ENCODE assay signal across 8 cellular contexts in the genomic region with DNA sequence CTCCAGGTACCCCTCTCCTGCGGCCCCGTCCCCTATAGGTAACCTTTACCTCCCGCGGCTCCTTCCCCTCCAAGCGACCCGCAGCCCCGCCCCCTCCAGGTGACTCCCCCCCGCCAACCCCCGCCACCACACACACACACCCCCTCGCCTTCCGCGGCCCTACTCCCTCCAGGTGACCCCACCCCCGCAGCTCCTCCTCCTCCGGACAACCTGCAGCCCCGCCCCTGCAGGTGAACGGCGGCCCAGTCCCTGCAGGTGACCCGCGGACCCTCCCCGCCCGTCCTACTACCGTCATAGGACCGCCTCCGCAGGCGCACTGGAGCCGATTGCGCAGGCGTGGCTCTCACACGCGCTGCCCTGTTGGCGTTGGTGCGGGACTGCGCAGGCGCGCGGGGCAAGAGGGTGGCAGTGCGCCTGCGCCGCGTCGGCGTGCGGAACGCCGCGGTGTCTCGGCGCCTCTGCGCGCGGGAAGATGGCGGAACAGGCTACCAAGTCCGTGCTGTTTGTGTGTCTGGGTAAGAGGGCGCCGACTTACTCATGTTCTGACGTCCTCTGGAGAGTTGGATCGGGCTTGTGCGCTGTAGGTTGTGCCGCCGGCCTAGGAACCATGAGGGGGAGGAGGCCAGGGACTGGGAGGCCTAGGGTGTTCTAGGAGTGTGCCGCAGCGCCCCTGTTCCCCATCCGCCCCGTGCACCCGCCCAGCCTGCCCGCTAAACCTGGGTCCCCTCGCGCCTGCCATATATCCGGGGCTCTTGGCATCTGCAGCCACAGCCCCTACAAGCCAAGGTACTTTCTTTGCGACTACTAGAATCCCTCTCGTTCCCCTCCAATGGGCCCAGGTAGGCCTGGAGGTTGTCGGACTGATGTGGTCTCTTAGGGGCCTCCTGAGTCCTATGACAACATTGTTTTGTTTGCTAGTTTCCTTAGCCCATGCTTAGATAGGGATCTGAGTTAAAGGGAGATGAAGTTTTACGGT. TPM values are rescaled to one million over a fixed set of nuclear protein-coding genes. Genes with fewer than 3 reads are reported as not detected.
DNase-seq lines count a peak whose midpoint lies in the region; ATAC-seq, FAIRE-seq and TF ChIP-seq lines count a peak whose summit lies in the region.

A gene (plus strand): TSS at position 455 of the 976 bp plus-strand sequence. CDS start 18 bp downstream, at position 473.

- peak within 1 kb of the TSS; percentile 94 for H3K4me2 ChIP-seq in parathyroid adenoma (ENCODE audit: low read length)

- peaks cover 51% of the 10 kb centered on the region for H3K4me1 Mint-ChIP-seq in activated naive CD8-positive, alpha-beta T cell treated with anti-CD3 and anti-CD28 coated beads, Interleukin-2, amount 50 U/mL, for 24 hours

- peak within 1 kb of the TSS; percentile 92 for H3K4me3 Mint-ChIP-seq in activated naive CD8-positive, alpha-beta T cell treated with anti-CD3 and anti-CD28 coated beads, Interleukin-2, amount 50 U/mL, for 24 hours

- H3K4me1 ChIP-seq in cardiac muscle cell (ENCODE audit: low read depth) (peaks cover 6% of the 10 kb centered on the region), parathyroid adenoma (peaks cover 13% of the 10 kb centered on the region), tibial artery (peaks cover 0 to 27% (median 14%) of the 10 kb centered on the region in 4 donors)

- peaks cover 42% of the 10 kb centered on the region for H3K79me2 ChIP-seq in parathyroid adenoma

- H3K9me3 Mint-ChIP-seq in activated naive CD8-positive, alpha-beta T cell treated with anti-CD3 and anti-CD28 coated beads, Interleukin-2, amount 50 U/mL, for 24 hours: no peaks in the 10 kb centered on the region

- peak within 1 kb of the TSS; percentile 87 for H3K9ac ChIP-seq in parathyroid adenoma

- FAIRE-seq in GM12892 (lab: Jason Lieb, UNC): peak; percentile 99

- DNase-seq in GM12892 (ENCODE audit: insufficient read length) (peak; percentile 95), NCI-H1436 (lab: John Stamatoyannopoulos, UW) (peak; percentile 93), SW480 (ENCODE audit: low spot score) (peak; percentile 97), cardiac muscle cell (ENCODE audit: low read depth in 1 of 2, low spot score in 1 of 2) (peak; percentile 96 to 97), tibial artery (peak; percentile 89 to 96)
- DNase-seq in activated naive CD8-positive, alpha-beta T cell treated with anti-CD3 and anti-CD28 coated beads, Interleukin-2, amount 50 U/mL, for 24 hours: peak; percentile 95

- H3K36me3 Mint-ChIP-seq in activated naive CD8-positive, alpha-beta T cell treated with anti-CD3 and anti-CD28 coated beads, Interleukin-2, amount 50 U/mL, for 24 hours (ENCODE audit: low read depth): peaks cover 31% of the 10 kb centered on the region

- H3K27me3 ChIP-seq in cardiac muscle cell (peaks cover 13% of the 10 kb centered on the region), parathyroid adenoma (ENCODE audit: control insufficient read depth, insufficient read depth, low read length) (no peaks in the 10 kb centered on the region), tibial artery (no peaks in the 10 kb centered on the region)

- peak within 1 kb of the TSS; percentile 93 for H2AFZ ChIP-seq in parathyroid adenoma

- H3K36me3 ChIP-seq in cardiac muscle cell (no peaks in the 10 kb centered on the region), parathyroid adenoma (ENCODE audit: control insufficient read depth, insufficient read depth, low read length) (no peaks in the 10 kb centered on the region), tibial artery (peaks cover 0 to 14% (median 0%) of the 10 kb centered on the region in 3 donors)

- H3K27ac ChIP-seq in cardiac muscle cell (peak within 1 kb of the TSS; percentile 61), parathyroid adenoma (peak within 1 kb of the TSS; percentile 94), tibial artery (peak within 1 kb of the TSS; percentile 76 to 80)

- H3K9me3 ChIP-seq in cardiac muscle cell (ENCODE audit: low read depth) (no peaks in the 10 kb centered on the region), parathyroid adenoma (ENCODE audit: control insufficient read depth, low read length) (no peaks in the 10 kb centered on the region), tibial artery (no peaks in the 10 kb centered on the region)

- intact Hi-C loops in tibial artery (cut with DNase I; ENCODE audit: low total_unique reads): no loop called here

- peak; percentile 82 for ATAC-seq in HG02840 (IDR thresholded peaks at IDR 0.05; ENCODE audit: low FRiP score, unreplicated experiment)
- peak; percentile 89 for ATAC-seq in activated naive CD8-positive, alpha-beta T cell treated with anti-CD3 and anti-CD28 coated beads, Interleukin-2, amount 50 U/mL, for 24 hours

- TF ChIP-seq CTCF in cardiac muscle cell (IDR thresholded peaks at IDR 0.05; ENCODE audit: low read depth, low read length) (no peak), parathyroid adenoma (IDR thresholded peaks at IDR 0.05) (peak; percentile 5), tibial artery (IDR thresholded peaks at IDR 0.05) (peak in 1 of 2 experiments; percentile 13)

- H3K4me3 ChIP-seq in cardiac muscle cell (peak within 1 kb of the TSS; percentile 97), parathyroid adenoma (ENCODE audit: low read depth, low read length) (peak within 1 kb of the TSS; percentile 81), tibial artery (peak within 1 kb of the TSS; percentile 77 to 87)

- no peaks in the 10 kb centered on the region for H3K27me3 Mint-ChIP-seq in activated naive CD8-positive, alpha-beta T cell treated with anti-CD3 and anti-CD28 coated beads, Interleukin-2, amount 50 U/mL, for 24 hours

- peak within 1 kb of the TSS; percentile 93 for H3K27ac Mint-ChIP-seq in activated naive CD8-positive, alpha-beta T cell treated with anti-CD3 and anti-CD28 coated beads, Interleukin-2, amount 50 U/mL, for 24 hours

- peak; percentile 93 for TF ChIP-seq POLR2A in GM12892 (IDR thresholded peaks at IDR 0.05; ENCODE audit: low read depth, low read length)

RNA-seq across cellular contexts. Expression of the gene that starts here (rescaled TPM):
- 117 TPM for polyA plus RNA-seq in GM12892 (2012; ENCODE audit: missing spikeins)
- total RNA-seq in cardiac muscle cell: 92.8 and 119 TPM in 2 replicates
- 216 and 226 TPM in 2 replicates for polyA plus RNA-seq in cardiac muscle cell

Comparison
In these comparisons a context has a peak if more than half of its experiments do, and no peak if none do; other contexts are left out.
1. Peak in every context shown above with its lines: DNase-seq, ATAC-seq, H3K4me3 ChIP-seq and H3K27ac ChIP-seq.